In genomic region chr10:13892871-13893270, GRCh38 we compare ENCODE assay signal across 13 cellular contexts.
DNase-seq lines count a peak whose midpoint lies in the region; ATAC-seq and TF ChIP-seq lines count a peak whose summit lies in the region.
"Had no signal": no experiment of that assay in that cellular context is flagged by ENCODE, and none has a peak within 500 bp of the region (broad histone marks: within the 10 kb centered on the region; RNA-seq: fewer than 3 reads in every experiment).

No MANE protein-coding gene starts in this region.

- in situ Hi-C loops in HAP-1 (cut with MboI; ENCODE audit: low sequenced_read_pairs) = no loop called here

- H3K27ac ChIP-seq in mesodermal cell (ENCODE audit: low read depth, low read length, severe bottlenecking) = peak overlapping the region; percentile 47
- H3K27ac ChIP-seq: body of pancreas had no signal

- H3K27me3 ChIP-seq in adipocyte (replicated peaks; ENCODE audit: control insufficient read depth, insufficient read depth, low read length) (no peaks in the 10 kb centered on the region), skeletal muscle satellite cell (ENCODE audit: control insufficient read depth, insufficient read depth, low read length) (no peaks in the 10 kb centered on the region), HAP-1 (ENCODE audit: low read depth) (no peaks in the 10 kb centered on the region)
- H3K27me3 ChIP-seq: body of pancreas, thyroid gland had no signal

- no peaks in the 10 kb centered on the region; the same call in 1 of the 2 replicates for H3K27me3 Mint-ChIP-seq in HFFc6 (ENCODE audit: insufficient read depth)

- 94 to 100% methylated on average over 2 to 3 of the region's 5 CpGs for WGBS in mesodermal cell (ENCODE audit: insufficient coverage in 2 of 2), 2 experiments

- ATAC-seq in GM19035 (IDR thresholded peaks at IDR 0.05; ENCODE audit: unreplicated experiment) = no peak

- TF ChIP-seq CTCF in HFFc6 (IDR thresholded peaks at IDR 0.05) = no peak

- peak overlapping the region; percentile 85 for H3K4me3 Mint-ChIP-seq in HFFc6

- no peaks in the 10 kb centered on the region for H3K36me3 ChIP-seq in adipocyte (ENCODE audit: control insufficient read depth, insufficient read depth, low read length, severe bottlenecking)
- H3K36me3 ChIP-seq in mesodermal cell (ENCODE audit: control insufficient read depth, insufficient read depth, low read length) = no peaks in the 10 kb centered on the region
- H3K36me3 ChIP-seq in skeletal muscle satellite cell (ENCODE audit: insufficient read depth, low read length) = no peaks in the 10 kb centered on the region
- H3K36me3 ChIP-seq in HAP-1 (replicated peaks) = no peaks in the 10 kb centered on the region
- H3K36me3 ChIP-seq: thyroid gland had no signal

- H3K9me3 Mint-ChIP-seq in HFFc6 = no peaks in the 10 kb centered on the region; the same call in 1 of the 2 replicates

- H3K4me2 ChIP-seq in skeletal muscle satellite cell (ENCODE audit: low read length) = peak overlapping the region; percentile 85

- peaks cover 27% of the 10 kb centered on the region for H3K4me1 ChIP-seq in adipocyte (ENCODE audit: control insufficient read depth, insufficient read depth, low read length)
- H3K4me1 ChIP-seq in mesodermal cell (ENCODE audit: control insufficient read depth, insufficient read depth, low read length, poor library complexity, severe bottlenecking) = peaks cover 13% of the 10 kb centered on the region
- H3K4me1 ChIP-seq in skeletal muscle satellite cell (ENCODE audit: control insufficient read depth, insufficient read depth, low read length) = peaks cover 24% of the 10 kb centered on the region
- H3K4me1 ChIP-seq in HAP-1 = no peaks in the 10 kb centered on the region

- H3K36me3 Mint-ChIP-seq in HFFc6 (ENCODE audit: low read depth) = peaks cover 31% of the 10 kb centered on the region

- no peak for DNase-seq in HFFc6
- no peak for DNase-seq in adipocyte (ENCODE audit: low read depth)
- DNase-seq in OCI-M1 (lab: John Stamatoyannopoulos, UW) = no peak
- DNase-seq in HAP-1 (ENCODE audit: low spot score in 2 of 2) = no peak
- DNase-seq: activated naive CD8-positive, alpha-beta T cell treated with anti-CD3 and anti-CD28 coated beads, Interleukin-2, amount 10 ng/mL, durations not matched to agents 7 days and 5 days; activated T-cell treated with anti-CD3 and anti-CD28 coated beads, Interleukin-2, amount 50 U/mL, for 48 hours; body of pancreas; NCI-H1436 treated with DMSO at 0.1 percent for 48 hours; stimulated activated CD4-positive, alpha-beta T cell treated with anti-CD3 and anti-CD28 coated beads, Interleukin-2, amount 100 ng/mL, for 24 hours had no signal

- peak overlapping the region; percentile 89 for H3K9ac ChIP-seq in adipocyte (ENCODE audit: low read length)
- no peak overlapping the region for H3K9ac ChIP-seq in skeletal muscle satellite cell (ENCODE audit: low read depth, low read length)

- no peak overlapping the region for H3K4me3 ChIP-seq in adipocyte (ENCODE audit: low read length)
- H3K4me3 ChIP-seq in mesodermal cell (ENCODE audit: extremely low read depth, insufficient read depth, low read length, poor library complexity, severe bottlenecking) = no peak overlapping the region
- no peak overlapping the region for H3K4me3 ChIP-seq in skeletal muscle satellite cell (ENCODE audit: low read length)
- no peak overlapping the region for H3K4me3 ChIP-seq in HAP-1
- H3K4me3 ChIP-seq: body of pancreas had no signal

- H3K4me1 Mint-ChIP-seq in HFFc6 (ENCODE audit: low read depth) = peaks cover 60% of the 10 kb centered on the region

- H3K9me3 ChIP-seq in adipocyte (ENCODE audit: control insufficient read depth, low read length) = no peaks in the 10 kb centered on the region
- no peaks in the 10 kb centered on the region for H3K9me3 ChIP-seq in mesodermal cell (ENCODE audit: control insufficient read depth, low read length)
- H3K9me3 ChIP-seq in skeletal muscle satellite cell (replicated peaks; ENCODE audit: low read length) = no peaks in the 10 kb centered on the region
- no peaks in the 10 kb centered on the region; the same call in 1 of the 2 replicates for H3K9me3 ChIP-seq in HAP-1
- H3K9me3 ChIP-seq: body of pancreas, thyroid gland had no signal

- peak overlapping the region; percentile 97 for H3K27ac Mint-ChIP-seq in HFFc6
- H3K27ac Mint-ChIP-seq: activated naive CD8-positive, alpha-beta T cell treated with anti-CD3 and anti-CD28 coated beads, Interleukin-2, amount 10 ng/mL, durations not matched to agents 7 days and 5 days had no signal
